8 cellular contexts compared by ENCODE assay signal in the genomic region with DNA sequence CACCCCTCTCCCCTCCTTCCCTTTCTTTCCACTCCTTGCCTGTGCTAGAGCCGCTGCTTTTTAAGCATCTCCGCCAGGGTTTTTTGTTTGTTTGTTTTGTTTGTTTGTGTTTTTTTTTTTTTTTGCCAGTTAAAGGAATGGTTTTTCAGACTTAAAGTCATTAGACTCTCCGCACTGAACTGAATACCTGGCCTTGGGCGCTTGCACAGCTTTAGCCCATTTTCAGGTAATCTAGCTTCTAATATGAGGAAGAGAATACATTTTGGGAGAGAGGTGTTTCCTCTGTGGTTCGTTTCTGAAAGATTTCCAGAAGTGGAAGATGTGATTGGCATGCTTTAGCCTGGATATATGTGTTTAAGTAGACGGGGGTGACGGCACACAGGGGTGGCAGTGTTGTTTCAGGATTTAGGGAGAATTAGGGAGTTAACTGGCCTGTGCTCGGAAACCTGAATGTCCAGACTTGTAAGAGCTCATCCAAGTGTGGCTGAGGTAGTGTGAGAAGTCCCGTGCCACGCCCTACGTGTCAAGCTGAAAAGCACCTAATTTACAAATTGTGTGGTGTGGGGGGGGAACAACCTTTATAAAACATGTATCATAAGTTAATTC. TPM values are rescaled to one million over a fixed set of nuclear protein-coding genes. Genes with fewer than 3 reads are reported as not detected.
DNase-seq lines count a peak whose midpoint lies in the region; ATAC-seq and TF ChIP-seq lines count a peak whose summit lies in the region.

No MANE protein-coding gene starts in this region.

- WGBS in tibial nerve, 2 donors, result 4 to 5% methylated on average over 11 of the region's 11 CpGs

- H3K27me3 ChIP-seq in lower lobe of right lung (ENCODE audit: low read depth) (no peaks in the 10 kb centered on the region), tibial nerve (no peaks in the 10 kb centered on the region)

- peak; percentile 36 for DNase-seq in ACHN
- peak; percentile 33 for DNase-seq in OCI-M1 (lab: John Stamatoyannopoulos, UW)
- DNase-seq in cardiac fibroblast (ENCODE audit: low read depth in 2 of 2), result peak; percentile 56 to 61
- no peak for DNase-seq in lower lobe of right lung
- peak in 1 of 2 donors; percentile 13 for DNase-seq in tibial nerve (ENCODE audit: low spot score in 2 of 2)
- no peak for DNase-seq in NCI-H510A (lab: John Stamatoyannopoulos, UW)

- H3K9me3 ChIP-seq in lower lobe of right lung (no peaks in the 10 kb centered on the region), tibial nerve (no peaks in the 10 kb centered on the region)

- no peak for TF ChIP-seq CTCF in cardiac fibroblast (IDR thresholded peaks at IDR 0.05; ENCODE audit: low read depth, low read length)
- no peak for TF ChIP-seq CTCF in lower lobe of right lung (IDR thresholded peaks at IDR 0.05)
- TF ChIP-seq CTCF in tibial nerve (IDR thresholded peaks at IDR 0.05), result no peak

- in situ Hi-C loops in ACHN (cut with HindIII; ENCODE audit: low pct_ligation_motif_present, low pct_unique_long_range_greater_than_20kb, low sequenced_read_pairs), result no loop called here

- intact Hi-C loops in lower lobe of right lung (cut with DNase I), result no loop called here

- H3K4me1 ChIP-seq in lower lobe of right lung (peaks cover 44% of the 10 kb centered on the region), tibial nerve (peaks cover 0 to 51% (median 19%) of the 10 kb centered on the region in 4 donors)

- TF ChIP-seq EP300 in tibial nerve (IDR thresholded peaks at IDR 0.05), result no peak

- no peak for TF ChIP-seq POLR2A in tibial nerve (IDR thresholded peaks at IDR 0.05)

- peak overlapping the region; percentile 77 to 82 for H3K4me3 ChIP-seq in cardiac fibroblast (replicated peaks in 1 of 2; ENCODE audit: low read depth in 2 of 2, low read length in 2 of 2)
- H3K4me3 ChIP-seq in lower lobe of right lung, result peak overlapping the region; percentile 86
- H3K4me3 ChIP-seq in tibial nerve, result peak overlapping the region; percentile 75 to 94 (median 88)

- H3K36me3 ChIP-seq in lower lobe of right lung (no peaks in the 10 kb centered on the region), tibial nerve (peaks cover 0 to under 1% (median 0%) of the 10 kb centered on the region in 3 donors)

- ATAC-seq in GM18858 (IDR thresholded peaks at IDR 0.05; ENCODE audit: unreplicated experiment) (peak; percentile 24), lower lobe of right lung (no peak), GM18520 (IDR thresholded peaks at IDR 0.05; ENCODE audit: unreplicated experiment) (no peak)

- peak overlapping the region; percentile 93 for H3K27ac ChIP-seq in lower lobe of right lung
- peak overlapping the region in 2 of 4 donors; percentile 81 to 94 for H3K27ac ChIP-seq in tibial nerve

RNA-seq across cellular contexts. Expression of a gene that starts 0.9 kb away (rescaled TPM):
- 48.0 TPM for total RNA-seq in lower lobe of right lung
- 10 to 100 TPM; 16.7 to 38.2 (median 23.9) TPM for total RNA-seq in tibial nerve

RNA-seq across cellular contexts. Expression of a gene that starts 58.1 kb away (rescaled TPM):
- total RNA-seq in lower lobe of right lung, result 18.1 TPM
- 10 to 100 TPM in 3 of 4 donors, 1 to 10 TPM in 1; 7.1 to 29.3 (median 18.4) TPM for total RNA-seq in tibial nerve

Comparison
In these comparisons a context has a peak if more than half of its experiments do, and no peak if none do; other contexts are left out.
1. DNase-seq: peak in ACHN (single experiment), OCI-M1 (single experiment) and cardiac fibroblast (2 of 2); none in lower lobe of right lung (single experiment) and NCI-H510A (single experiment).
2. Peak in every context shown above with its lines, with median percentiles within 50 percentile points of each other: H3K4me3 ChIP-seq.